24 cellular contexts compared by ENCODE assay signal in genomic region chr1:173789841-173790240, GRCh38. TPM values are rescaled to one million over a fixed set of nuclear protein-coding genes. Genes with fewer than 3 reads are reported as not detected.
DNase-seq lines count a peak whose midpoint lies in the region; ATAC-seq, FAIRE-seq and TF ChIP-seq lines count a peak whose summit lies in the region.
"Had no signal": no experiment of that assay in that cellular context is flagged by ENCODE, and none has a peak within 500 bp of the region (broad histone marks: within the 10 kb centered on the region; RNA-seq: fewer than 3 reads in every experiment).

No MANE protein-coding gene starts in this region.

- H3K4me1 Mint-ChIP-seq in CD4-positive, alpha-beta T cell (ENCODE audit: low read depth): no peaks in the 10 kb centered on the region
- H3K4me1 Mint-ChIP-seq: B cell had no signal

- DNase-seq in CD4-positive, alpha-beta T cell: no peak
- no peak for DNase-seq in D721Med (ENCODE audit: insufficient read length, low spot score)
- DNase-seq in K562 (ENCODE audit: extremely low read depth in 1 of 4, low spot score in 3 of 4): no peak
- DNase-seq: AML-193; Caco-2; Calu3; CD4-positive, alpha-beta memory T cell; DMS 273 treated with DMSO at 0.1 percent for 48 hours; DMS153; DMS53; DMS79; DND-41; EL; GDM1 had no signal

- H3K36me3 Mint-ChIP-seq in CD4-positive, alpha-beta T cell (ENCODE audit: low read depth): peaks cover 36% of the 10 kb centered on the region

- no peaks in the 10 kb centered on the region for H3K9me3 Mint-ChIP-seq in CD4-positive, alpha-beta T cell

- no peak for TF ChIP-seq EP300 in K562 (IDR thresholded peaks at IDR 0.05; ENCODE audit: low read length)

- H3K9me3 ChIP-seq in CD4-positive, alpha-beta T cell (ENCODE audit: control insufficient read depth, low read length): no peaks in the 10 kb centered on the region
- no peaks in the 10 kb centered on the region for H3K9me3 ChIP-seq in K562 (replicated peaks; ENCODE audit: control insufficient read depth, insufficient read depth, low read depth, low read length)
- H3K9me3 ChIP-seq: A549; BLaER1 treated with 17β-estradiol and CSF1 and Interleukin-3, amounts not matched to agents 10 nM and 100 nM; Caco-2 had no signal

- H3K27me3 Mint-ChIP-seq in CD4-positive, alpha-beta T cell: no peaks in the 10 kb centered on the region
- H3K27me3 Mint-ChIP-seq: B cell; CD4-positive, alpha-beta memory T cell had no signal

- in situ Hi-C loops in K562 (cut with MboI): no loop called here

- no peak overlapping the region for H3K27ac ChIP-seq in CD4-positive, alpha-beta T cell (ENCODE audit: low read depth, low read length)
- H3K27ac ChIP-seq in K562 (ENCODE audit: extremely low read depth, low read depth, low read length): no peak overlapping the region
- H3K27ac ChIP-seq: 22Rv1; A549; BLaER1 treated with 17β-estradiol and CSF1 and Interleukin-3, amounts not matched to agents 10 nM and 100 nM; C4-2B had no signal

- no peak overlapping the region for H3K4me3 Mint-ChIP-seq in CD4-positive, alpha-beta T cell
- H3K4me3 Mint-ChIP-seq: B cell; CD4-positive, alpha-beta memory T cell had no signal

- no peak for ATAC-seq in CD4-positive, alpha-beta T cell (ENCODE audit: poor library complexity)
- ATAC-seq in K562: no peak
- ATAC-seq in HG03135 (IDR thresholded peaks at IDR 0.05; ENCODE audit: unreplicated experiment): no peak
- no peak for ATAC-seq in HG02678 (IDR thresholded peaks at IDR 0.05; ENCODE audit: unreplicated experiment)
- ATAC-seq: A549, GM12878 had no signal

- peak; percentile 81 for FAIRE-seq in D721Med (lab: Jason Lieb, UNC)
- FAIRE-seq in K562 (lab: Jason Lieb, UNC): no peak
- FAIRE-seq: A549, GM12878, GM12892, GM18507 had no signal

- 82% methylated on average over 2 of the region's 2 CpGs for WGBS in K562 (ENCODE audit: insufficient coverage, low coverage, missing lambda C conversion rate)

- no TSS peak for BruUV-seq in K562 (replicated peaks; lab: Mats Ljungman, UMichigan)

- peaks cover 4% of the 10 kb centered on the region for H3K9me1 ChIP-seq in K562 (ENCODE audit: control insufficient read depth, insufficient read depth, low read length)

- CTCF ChIA-PET in CD4-positive, alpha-beta T cell (lab: Charles Lee): no interaction called here
- CTCF ChIA-PET in K562 (lab: Yijun Ruan, JAX; ENCODE audit: low intra/inter-chr PET ratio): no interaction called here

- no peaks in the 10 kb centered on the region; a peak in 1 of 5 replicates for H3K4me1 ChIP-seq in K562 (replicated peaks in 1 of 2; ENCODE audit: control insufficient read depth in 2 of 2, insufficient read depth in 2 of 2, low read length in 2 of 2)
- H3K4me1 ChIP-seq: A549; BLaER1 treated with 17β-estradiol and CSF1 and Interleukin-3, amounts not matched to agents 10 nM and 100 nM; Caco-2 had no signal

- no peak for TF ChIP-seq RAD21 in K562 (CRISPR knock-in tag; conservative IDR thresholded peaks at IDR 0.05 in 1 of 2, IDR thresholded peaks at IDR 0.05 in 1 of 2)

- no peak overlapping the region for H3K4me3 ChIP-seq in K562
- H3K4me3 ChIP-seq: A549; BLaER1 treated with 17β-estradiol and CSF1 and Interleukin-3, amounts not matched to agents 10 nM and 100 nM; GM12878 had no signal

- no peak for TF ChIP-seq CTCF in CD4-positive, alpha-beta T cell (IDR thresholded peaks at IDR 0.05)
- no peak for TF ChIP-seq CTCF in D721Med (IDR thresholded peaks at IDR 0.05; ENCODE audit: insufficient read depth, missing control alignments)
- no peak for TF ChIP-seq CTCF in K562 (IDR thresholded peaks at IDR 0.05 in 2 of 3, conservative IDR thresholded peaks at IDR 0.05 in 1 of 3; ENCODE audit: insufficient read depth in 2 of 3, low read depth in 1 of 3, low read length in 3 of 3)

- H3K9ac ChIP-seq in K562 (ENCODE audit: insufficient read depth in 1 of 2, low read depth in 2 of 2, low read length in 2 of 2): no peak overlapping the region
- H3K9ac ChIP-seq: BLaER1 treated with 17β-estradiol and CSF1 and Interleukin-3, amounts not matched to agents 10 nM and 100 nM had no signal

- H3K36me3 ChIP-seq in K562 (ENCODE audit: control insufficient read depth, insufficient read depth, low read length): peaks cover 56% of the 10 kb centered on the region; the same call in 2 of the 3 replicates

- no peaks in the 10 kb centered on the region for H4K20me1 ChIP-seq in K562 (replicated peaks; ENCODE audit: control insufficient read depth, insufficient read depth, low read length)
- H4K20me1 ChIP-seq: BLaER1 treated with 17β-estradiol and CSF1 and Interleukin-3, amounts not matched to agents 10 nM and 100 nM had no signal

- no peaks in the 10 kb centered on the region for H3K27me3 ChIP-seq in CD4-positive, alpha-beta T cell (ENCODE audit: control insufficient read depth, insufficient read depth, low read length)
- no peaks in the 10 kb centered on the region for H3K27me3 ChIP-seq in K562 (ENCODE audit: control insufficient read depth in 2 of 2, insufficient read depth in 2 of 2, low read length in 2 of 2)
- H3K27me3 ChIP-seq: BLaER1 treated with 17β-estradiol and CSF1 and Interleukin-3, amounts not matched to agents 10 nM and 100 nM had no signal

- peak overlapping the region; percentile 20 for H3K27ac Mint-ChIP-seq in CD4-positive, alpha-beta T cell
- H3K27ac Mint-ChIP-seq: B cell had no signal

- POLR2A ChIA-PET in CD4-positive, alpha-beta T cell (lab: Charles Lee): no interaction called here
- POLR2A ChIA-PET in K562 (lab: Yijun Ruan, JAX): interaction anchor here (0.7 to 0.8 kb wide), 2 partner anchors 8 to 11 kb away, joined by 3 read pairs; no protein-coding TSS in a partner anchor

- H3K79me2 ChIP-seq in K562 (ENCODE audit: control insufficient read depth, insufficient read depth, low read length): no peaks in the 10 kb centered on the region

- H2AFZ ChIP-seq in K562 (ENCODE audit: low read depth, low read length): no peak overlapping the region

- no peak for TF ChIP-seq POLR2A in K562 (conservative IDR thresholded peaks at IDR 0.05)

- H3K4me2 ChIP-seq in K562 (ENCODE audit: insufficient read depth, low read length): no peak overlapping the region
- H3K4me2 ChIP-seq: A549; BLaER1 treated with 17β-estradiol and CSF1 and Interleukin-3, amounts not matched to agents 10 nM and 100 nM had no signal

- intact Hi-C loops in CD4-positive, alpha-beta T cell (cut with DNase I, micrococcal nuclease): no loop called here
- intact Hi-C loops in K562 (cut with micrococcal nuclease): no loop called here

TF ChIP-seq in K562, 482 proteins besides CTCF, POLR2A, EP300 and RAD21 (continues in another document):
- no peak for TF ChIP-seq ID3 (CRISPR knock-in tag; IDR thresholded peaks at IDR 0.05)
- no peak for TF ChIP-seq ID3 (tag; IDR thresholded peaks at IDR 0.05)
- TF ChIP-seq MEIS2 (IDR thresholded peaks at IDR 0.05; ENCODE audit: partially characterized antibody): peak; percentile 56
- TF ChIP-seq FOXA1 (IDR thresholded peaks at IDR 0.05; ENCODE audit: borderline replicate concordance): no peak

RNA-seq across cellular contexts. Expression of gene DARS2, which starts 34.6 kb away (rescaled TPM):
- total RNA-seq in CD4-positive, alpha-beta T cell: 1 to 10 TPM; 1.7 TPM
- 46.6 and 61.0 TPM in 2 replicates for total RNA-seq in K562 (2011; cell fraction: chromatin; rRNA removed; ENCODE audit: low replicate concordance)
- 32.0 and 32.5 TPM in 2 replicates for total RNA-seq in K562 (2011; cell fraction: nucleolus; rRNA removed)
- 41.5 and 49.3 TPM in 2 replicates for total RNA-seq in K562 (2011; cell fraction: nucleoplasm; rRNA removed)
- total RNA-seq in K562 (2014; rRNA removed) (36.4 and 45.0 TPM in 2 replicates), K562 (2014; rRNA removed; fragmentation: Illumina TruSeq; extraction: Trizol) (78.6 and 86.3 TPM in 2 replicates), K562 (2015; rRNA removed; fragmentation: Illumina TruSeq; extraction: Trizol) (64.6 and 68.6 TPM in 2 replicates), K562 (2021) (59.0 and 62.3 TPM in 2 replicates)
- polyA plus RNA-seq in K562 (2011; rRNA removed) (47.7 and 94.4 TPM in 2 replicates), K562 (2014; fragmentation: Illumina TruSeq; extraction: Trizol) (77.7 and 96.7 TPM in 2 replicates), K562 (2014; fragmentation: Nextera tagmentation; extraction: Ambion mirVana) (10 to 100 TPM; 55.4 to 74.8 TPM), K562 (2014; rRNA removed) (50.5 and 53.0 TPM in 2 replicates)
- polyA plus RNA-seq in K562 (2011; cell fraction: cytosol; rRNA removed): 34.3 and 34.7 TPM in 2 replicates
- 26.0 and 33.0 TPM in 2 replicates for polyA plus RNA-seq in K562 (2011; cell fraction: nucleus; rRNA removed)
- polyA plus RNA-seq in K562 (2012): 43.5 and 51.0 TPM in 2 replicates
- 68.5 and 99.9 TPM in 2 replicates for polyA minus RNA-seq in K562 (2011; rRNA and poly(A)+ RNA removed)
- 27.6 and 48.7 TPM in 2 replicates for polyA minus RNA-seq in K562 (2011; cell fraction: cytosol; rRNA and poly(A)+ RNA removed)
- 27.9 and 34.5 TPM in 2 replicates for polyA minus RNA-seq in K562 (2011; cell fraction: nucleus; rRNA and poly(A)+ RNA removed)

RNA-seq across cellular contexts. Expression of gene CENPL, which starts 34.8 kb away (rescaled TPM):
- 1 to 10 TPM; 3.8 to 4.7 TPM for total RNA-seq in CD4-positive, alpha-beta T cell
- total RNA-seq in K562 (2011; cell fraction: chromatin; rRNA removed; ENCODE audit: low replicate concordance): 55.6 and 91.7 TPM in 2 replicates
- 26.7 and 33.0 TPM in 2 replicates for total RNA-seq in K562 (2011; cell fraction: nucleolus; rRNA removed)
- 48.5 and 58.8 TPM in 2 replicates for total RNA-seq in K562 (2011; cell fraction: nucleoplasm; rRNA removed)
- total RNA-seq in K562 (2014; rRNA removed): 30.7 and 38.6 TPM in 2 replicates
- total RNA-seq in K562 (2014; rRNA removed; fragmentation: Illumina TruSeq; extraction: Trizol): 50.4 and 56.9 TPM in 2 replicates
- 48.8 and 52.7 TPM in 2 replicates for total RNA-seq in K562 (2015; rRNA removed; fragmentation: Illumina TruSeq; extraction: Trizol)
- total RNA-seq in K562 (2021): 33.6 and 34.9 TPM in 2 replicates
- polyA plus RNA-seq in K562 (2011; rRNA removed): 34.2 and 46.3 TPM in 2 replicates
- polyA plus RNA-seq in K562 (2011; cell fraction: cytosol; rRNA removed): 13.0 and 22.3 TPM in 2 replicates
- polyA plus RNA-seq in K562 (2011; cell fraction: nucleus; rRNA removed): 10.0 and 17.6 TPM in 2 replicates
- polyA plus RNA-seq in K562 (2012): 22.7 and 25.9 TPM in 2 replicates
- 40.5 and 40.9 TPM in 2 replicates for polyA plus RNA-seq in K562 (2014; fragmentation: Illumina TruSeq; extraction: Trizol)
- 10 to 100 TPM; 37.0 to 39.7 TPM for polyA plus RNA-seq in K562 (2014; fragmentation: Nextera tagmentation; extraction: Ambion mirVana)
- 33.0 and 33.3 TPM in 2 replicates for polyA plus RNA-seq in K562 (2014; rRNA removed)
- polyA minus RNA-seq in K562 (2011; rRNA and poly(A)+ RNA removed): 54.0 and 57.9 TPM in 2 replicates
- polyA minus RNA-seq in K562 (2011; cell fraction: cytosol; rRNA and poly(A)+ RNA removed): 18.7 and 28.5 TPM in 2 replicates
- 21.8 and 34.4 TPM in 2 replicates for polyA minus RNA-seq in K562 (2011; cell fraction: nucleus; rRNA and poly(A)+ RNA removed)

Comparison
In these comparisons a context has a peak if more than half of its experiments do, and no peak if none do; other contexts are left out.
1. RNA of gene DARS2, which starts 34.6 kb away (total RNA-seq): 32.0 to 86.3 TPM in K562; 1.7 TPM in CD4-positive, alpha-beta T cell; every median in the first group is over 10 times any median in the second.
2. RNA of gene CENPL, which starts 34.8 kb away (total RNA-seq): 26.7 to 91.7 TPM in K562; 3.8 to 4.7 TPM in CD4-positive, alpha-beta T cell; every median in the first group is over 4 times any median in the second.